In genomic region chrX:31237189-31237588, GRCh38 we compare ENCODE assay signal across 14 cellular contexts.
DNase-seq lines count a peak whose midpoint lies in the region; ATAC-seq and TF ChIP-seq lines count a peak whose summit lies in the region.
"Had no signal": no experiment of that assay in that cellular context is flagged by ENCODE, and none has a peak within 500 bp of the region (broad histone marks: within the 10 kb centered on the region; RNA-seq: fewer than 3 reads in every experiment).

No MANE protein-coding gene starts in this region.

- TF ChIP-seq CTCF in OCI-LY1 (IDR thresholded peaks at IDR 0.05; ENCODE audit: low read length) = no peak

- H4K20me1 ChIP-seq in OCI-LY1 (ENCODE audit: insufficient read depth, low read length) = no peaks in the 10 kb centered on the region

- DNase-seq in stimulated activated naive CD4-positive, alpha-beta T cell (lab: John Stamatoyannopoulos, UW) = no peak
- DNase-seq in activated CD8-positive, alpha-beta memory T cell treated with anti-CD3 and anti-CD28 coated beads, Interleukin-2, amount 50 U/mL, for 4 hours = no peak
- DNase-seq in left colon (no peak), D341Med (ENCODE audit: low spot score) (no peak)
- DNase-seq: activated CD8-positive, alpha-beta memory T cell treated with anti-CD3 and anti-CD28 coated beads, Interleukin-2, amount 10 ng/mL, durations not matched to agents 7 days and 5 days; NCI-H1048; Right ventricle myocardium superior; stimulated activated CD8-positive, alpha-beta memory T cell treated with anti-CD3 and anti-CD28 coated beads, Interleukin-4, amount 100 ng/mL, for 48 hours had no signal

- ATAC-seq in GM18508 (IDR thresholded peaks at IDR 0.05; ENCODE audit: insufficient read depth, unreplicated experiment) (peak; percentile 33), GM21367 (IDR thresholded peaks at IDR 0.05; ENCODE audit: unreplicated experiment) (peak; percentile 59), HG03045 (IDR thresholded peaks at IDR 0.05; ENCODE audit: unreplicated experiment) (peak; percentile 55), left colon (no peak)
- ATAC-seq: activated CD8-positive, alpha-beta memory T cell treated with anti-CD3 and anti-CD28 coated beads, Interleukin-2, amount 10 ng/mL, durations not matched to agents 7 days and 5 days; esophagus mucosa had no signal

- no peaks in the 10 kb centered on the region for H3F3A ChIP-seq in OCI-LY1 (ENCODE audit: insufficient read depth, low read length)

- no peak overlapping the region for H2AFZ ChIP-seq in OCI-LY1 (ENCODE audit: low read length)

- H3K9ac ChIP-seq in OCI-LY1 (ENCODE audit: low read length) = no peak overlapping the region

- intact Hi-C loops in left colon (cut with DNase I, micrococcal nuclease) = no loop called here

- no peaks in the 10 kb centered on the region for H3K9me2 ChIP-seq in OCI-LY1 (ENCODE audit: low read depth, low read length)

- H3K27me3 ChIP-seq in OCI-LY1 (ENCODE audit: insufficient read depth, low read length) = no peaks in the 10 kb centered on the region
- H3K27me3 ChIP-seq: vagina had no signal

- H3K4me1 ChIP-seq in OCI-LY1 (ENCODE audit: insufficient read depth, low read length, severe bottlenecking) = peaks cover 72% of the 10 kb centered on the region
- H3K4me1 ChIP-seq: vagina had no signal

- no peaks in the 10 kb centered on the region for H3K79me2 ChIP-seq in OCI-LY1 (ENCODE audit: insufficient read depth, low read length)

- H3K4me2 ChIP-seq in OCI-LY1 (ENCODE audit: low read length) = peak overlapping the region; percentile 22

- peak overlapping the region; percentile 74 for H3K27ac ChIP-seq in OCI-LY1 (ENCODE audit: low read depth, low read length, poor library complexity, severe bottlenecking)
- H3K27ac ChIP-seq: vagina had no signal

- H3K36me3 ChIP-seq in OCI-LY1 (ENCODE audit: insufficient read depth, low read length) = no peaks in the 10 kb centered on the region
- H3K36me3 ChIP-seq: vagina had no signal

- H3K9me3 ChIP-seq in OCI-LY1 (ENCODE audit: low read length) = no peaks in the 10 kb centered on the region
- H3K9me3 ChIP-seq: vagina had no signal

- H3K4me3 ChIP-seq in OCI-LY1 (ENCODE audit: low read depth, low read length, poor library complexity, severe bottlenecking) = no peak overlapping the region
- H3K4me3 ChIP-seq: vagina had no signal
